In the genomic region with DNA sequence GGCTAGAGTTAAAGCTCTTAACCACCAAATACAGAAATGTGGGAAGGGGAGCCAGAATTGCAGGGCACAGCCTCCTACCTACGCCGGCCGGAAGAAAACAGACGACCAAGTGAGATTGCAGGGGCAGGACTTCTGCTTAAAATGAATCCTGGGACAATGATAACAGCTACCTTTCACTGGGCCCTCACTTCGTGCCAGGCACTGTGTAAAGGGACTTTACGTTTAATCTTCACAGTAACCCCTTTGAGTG, we compare ENCODE assay signal across 8 cellular contexts. TPM values are rescaled to one million over a fixed set of nuclear protein-coding genes. Genes with fewer than 3 reads are reported as not detected.
DNase-seq lines count a peak whose midpoint lies in the region; ATAC-seq and TF ChIP-seq lines count a peak whose summit lies in the region.

A gene (minus strand): TSS at position 212 of the 250 bp plus-strand sequence. CDS start 6,746 bp downstream, outside the sequence.

- 0 out of 2 replicates have a peak, but pooled peaks cover 5% of the 10 kb centered on the region for H4K20me1 ChIP-seq in OCI-LY7 (ENCODE audit: insufficient read depth, low read length)

- H3K27ac Mint-ChIP-seq in Caco-2 (ENCODE audit: unreplicated experiment), result peak within 1 kb of the TSS; percentile 86

- intact Hi-C loops in Caco-2 (cut with micrococcal nuclease; ENCODE audit: unreplicated experiment) (no loop called here), OCI-LY7 (cut with micrococcal nuclease; ENCODE audit: unreplicated experiment) (no loop called here), ovary (cut with DNase I) (no loop called here)

- H3K36me3 Mint-ChIP-seq in Caco-2 (ENCODE audit: insufficient read depth, unreplicated experiment), result peaks cover 17% of the 10 kb centered on the region

- H3K4me3 ChIP-seq in Caco-2 (ENCODE audit: low read depth, low read length) (peak within 1 kb of the TSS; percentile 80), OCI-LY7 (ENCODE audit: low read depth, low read length, poor library complexity, severe bottlenecking) (peak within 1 kb of the TSS; percentile 92), epithelial cell of esophagus (ENCODE audit: low read length) (peak within 1 kb of the TSS; percentile 86), ovary (peak within 1 kb of the TSS; percentile 59)

- ATAC-seq in HG03196 (IDR thresholded peaks at IDR 0.05; ENCODE audit: unreplicated experiment), result no peak
- no peak for ATAC-seq in GM19452 (IDR thresholded peaks at IDR 0.05; ENCODE audit: unreplicated experiment)

- no peaks in the 10 kb centered on the region for H3K27me3 ChIP-seq in Caco-2 (replicated peaks; ENCODE audit: control insufficient read depth, insufficient read depth, low read length)
- H3K27me3 ChIP-seq in ovary, result no peaks in the 10 kb centered on the region

- H3K79me2 ChIP-seq in OCI-LY7 (ENCODE audit: insufficient read depth, low read depth, low read length), result peaks cover 35% of the 10 kb centered on the region

- H3K27me3 Mint-ChIP-seq in Caco-2 (ENCODE audit: insufficient read depth, unreplicated experiment), result no peaks in the 10 kb centered on the region

- POLR2A ChIA-PET in Caco-2 (lab: Charles Lee) (interaction anchor here (0.6 to 1.6 kb wide), 2 partner anchors 71 to 484 kb away, joined by 3 to 10 read pairs; a partner anchor contains a TSS), OCI-LY7 (lab: Charles Lee) (interaction anchor here (0.5 to 2.3 kb wide), 6 partner anchors 14 to 615 kb away, joined by 3 to 14 read pairs (median 4); a partner anchor contains a TSS)

- TF ChIP-seq EP300 in ovary (IDR thresholded peaks at IDR 0.05), result no peak

- TF ChIP-seq POLR2A in ovary (IDR thresholded peaks at IDR 0.05), result no peak

- BruUV-seq in Caco-2 (replicated peaks; lab: Mats Ljungman, UMichigan), result no TSS peak
- BruUV-seq in OCI-LY7 (replicated peaks; lab: Mats Ljungman, UMichigan), result no TSS peak

- CTCF ChIA-PET in Caco-2 (lab: Charles Lee), result no interaction called here
- CTCF ChIA-PET in OCI-LY7 (lab: Charles Lee; ENCODE audit: unreplicated experiment), result interaction anchor here (1.1 to 1.6 kb wide), 2 partner anchors 21 to 22 kb away, joined by 3 to 5 read pairs; no protein-coding TSS in a partner anchor

- no peaks in the 10 kb centered on the region for H3K9me2 ChIP-seq in OCI-LY7 (ENCODE audit: insufficient read depth, low read length)

- H3K27ac ChIP-seq in OCI-LY7 (ENCODE audit: low read depth, low read length, poor library complexity, severe bottlenecking) (peak within 1 kb of the TSS; percentile 53), ovary (peak within 1 kb of the TSS; percentile 48 to 84)

- H3K9me3 Mint-ChIP-seq in Caco-2 (ENCODE audit: unreplicated experiment), result no peaks in the 10 kb centered on the region

- peaks cover 16% of the 10 kb centered on the region for H3K4me1 Mint-ChIP-seq in Caco-2 (ENCODE audit: low read depth, unreplicated experiment)

- TF ChIP-seq CTCF in Caco-2 (IDR thresholded peaks at IDR 0.05; ENCODE audit: insufficient read depth in 1 of 2, low read depth in 1 of 2, low read length in 1 of 2, severe bottlenecking in 1 of 2, unreplicated experiment in 1 of 2) (no peak), OCI-LY7 (conservative IDR thresholded peaks at IDR 0.05; ENCODE audit: low read length) (no peak), epithelial cell of esophagus (IDR thresholded peaks at IDR 0.05; ENCODE audit: insufficient read depth, low read depth, low read length, missing control alignments) (no peak), ovary (IDR thresholded peaks at IDR 0.05) (no peak)

- DNase-seq in Caco-2 (no peak), OCI-LY7 (ENCODE audit: low spot score) (no peak), epithelial cell of esophagus (ENCODE audit: low read depth) (no peak), ovary (no peak), HuH-7 (ENCODE audit: low spot score) (no peak), retina (no peak)

- WGBS in ovary, 3 donors, result 3 to 6% (median 6%) methylated on average over 6 of the region's 6 CpGs

- H3K4me1 ChIP-seq in Caco-2 (peaks cover 15% of the 10 kb centered on the region), OCI-LY7 (ENCODE audit: insufficient read depth, low read length, poor library complexity, severe bottlenecking) (peaks cover 55% of the 10 kb centered on the region), ovary (ENCODE audit: insufficient read depth) (peaks cover 8% of the 10 kb centered on the region)

- H3K4me2 ChIP-seq in OCI-LY7 (ENCODE audit: low read length), result peak within 1 kb of the TSS; percentile 97

- no peaks in the 10 kb centered on the region for H3K9me3 ChIP-seq in Caco-2
- no peaks in the 10 kb centered on the region for H3K9me3 ChIP-seq in OCI-LY7 (ENCODE audit: low read length)
- H3K9me3 ChIP-seq in ovary, result no peaks in the 10 kb centered on the region

- peak within 1 kb of the TSS; percentile 60 for H2AFZ ChIP-seq in OCI-LY7 (ENCODE audit: low read length)

- peak within 1 kb of the TSS; percentile 96 for H3K4me3 Mint-ChIP-seq in Caco-2 (ENCODE audit: unreplicated experiment)

- H3K36me3 ChIP-seq in Caco-2 (ENCODE audit: control insufficient read depth, insufficient read depth, low read length), result no peaks in the 10 kb centered on the region
- H3K36me3 ChIP-seq in OCI-LY7 (ENCODE audit: insufficient read depth, low read length), result no peaks in the 10 kb centered on the region
- no peaks in the 10 kb centered on the region for H3K36me3 ChIP-seq in ovary

RNA-seq across cellular contexts. Expression of the gene that starts here (rescaled TPM):
- not detected in 2 replicates for total RNA-seq in Caco-2 (2022)
- total RNA-seq in OCI-LY7 (2014; rRNA removed; shearing (Covaris generic)), result not detected in 2 replicates
- 1.3 and 2.0 TPM in 2 replicates for total RNA-seq in OCI-LY7 (2022)
- not detected for total RNA-seq in ovary
- not detected for polyA plus RNA-seq in ovary
